10 cellular contexts compared by ENCODE assay signal in the genomic region with DNA sequence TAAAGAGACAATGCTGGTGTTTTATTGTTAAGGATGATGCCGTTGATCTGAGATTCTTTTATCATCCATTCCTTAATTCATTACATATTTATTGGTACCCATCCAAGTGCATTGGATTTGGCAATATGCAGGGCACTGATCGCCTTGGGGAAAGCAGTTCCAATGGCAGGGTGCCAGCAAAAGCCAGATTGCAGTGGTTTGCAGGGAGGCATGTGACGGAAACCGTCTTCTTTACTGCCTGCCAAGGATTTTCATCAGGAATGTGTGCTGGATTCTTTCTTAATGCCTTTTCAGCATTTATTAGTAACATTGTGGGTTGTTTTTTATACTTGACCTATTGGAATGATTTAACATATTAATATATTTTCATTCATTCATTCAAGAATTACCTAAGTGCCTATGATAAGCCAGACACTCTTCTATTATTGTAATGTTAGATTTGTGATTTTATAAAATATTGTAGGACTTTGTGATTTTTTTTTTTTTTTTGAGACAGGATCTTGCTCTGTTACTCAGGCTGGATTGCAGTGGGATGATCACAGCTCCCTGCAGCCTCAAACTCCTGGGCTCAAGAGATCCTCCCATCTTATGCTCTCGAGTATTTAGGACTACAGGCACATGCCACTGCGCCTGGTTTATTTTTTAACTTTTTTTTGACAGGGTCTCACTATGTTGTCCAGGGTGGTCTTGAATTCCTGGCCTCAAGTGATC.
DNase-seq lines count a peak whose midpoint lies in the region; ATAC-seq and TF ChIP-seq lines count a peak whose summit lies in the region.
"Had no signal": no experiment of that assay in that cellular context is flagged by ENCODE, and none has a peak within 500 bp of the region (broad histone marks: within the 10 kb centered on the region; RNA-seq: fewer than 3 reads in every experiment).

No MANE protein-coding gene starts in this region.

- BruUV-seq in Calu3 (replicated peaks; lab: Mats Ljungman, UMichigan): no TSS peak

- H3K4me3 Mint-ChIP-seq in Calu3 (ENCODE audit: low read depth, unreplicated experiment) (no peak overlapping the region), glutamatergic neuron (ENCODE audit: unreplicated experiment) (no peak overlapping the region)
- H3K4me3 Mint-ChIP-seq: stimulated activated memory B cell treated with anti-CD40 and anti-IgM and Interleukin-4, amounts not matched to agents 10 μg/mL and 1 μg/mL and 100 μg/mL, for 72 hours had no signal

- CTCF ChIA-PET in Calu3 (lab: Charles Lee): interaction anchor here (0.6 kb wide), 2 partner anchors 335 to 756 kb away, joined by 4 read pairs; no protein-coding TSS in a partner anchor

- peaks cover 17% of the 10 kb centered on the region for H3K4me1 Mint-ChIP-seq in Calu3 (ENCODE audit: low read depth, unreplicated experiment)
- no peaks in the 10 kb centered on the region for H3K4me1 Mint-ChIP-seq in glutamatergic neuron (ENCODE audit: low read depth, unreplicated experiment)
- H3K4me1 Mint-ChIP-seq: stimulated activated memory B cell treated with anti-CD40 and anti-IgM and Interleukin-4, amounts not matched to agents 10 μg/mL and 1 μg/mL and 100 μg/mL, for 72 hours had no signal

- no peak for TF ChIP-seq CTCF in Calu3 (IDR thresholded peaks at IDR 0.05; ENCODE audit: unreplicated experiment)
- no peak for TF ChIP-seq CTCF in epithelial cell of esophagus (IDR thresholded peaks at IDR 0.05; ENCODE audit: insufficient read depth, low read depth, low read length, missing control alignments)
- TF ChIP-seq CTCF in omental fat pad (IDR thresholded peaks at IDR 0.05): no peak
- no peak for TF ChIP-seq CTCF in coronary artery (IDR thresholded peaks at IDR 0.05)
- TF ChIP-seq CTCF in glutamatergic neuron (IDR thresholded peaks at IDR 0.05; ENCODE audit: partially characterized antibody, unreplicated experiment): no peak

- H3K4me3 ChIP-seq in epithelial cell of esophagus (ENCODE audit: low read length): no peak overlapping the region
- H3K4me3 ChIP-seq in coronary artery: no peak overlapping the region
- H3K4me3 ChIP-seq: GM12878 had no signal

- H3K27me3 Mint-ChIP-seq in Calu3 (ENCODE audit: unreplicated experiment): no peaks in the 10 kb centered on the region
- H3K27me3 Mint-ChIP-seq in glutamatergic neuron (ENCODE audit: unreplicated experiment): peaks cover 1% of the 10 kb centered on the region

- peaks cover 4% of the 10 kb centered on the region for H3K9me3 Mint-ChIP-seq in Calu3 (ENCODE audit: low read depth, unreplicated experiment)
- no peaks in the 10 kb centered on the region for H3K9me3 Mint-ChIP-seq in glutamatergic neuron (ENCODE audit: unreplicated experiment)
- H3K9me3 Mint-ChIP-seq: stimulated activated memory B cell treated with anti-CD40 and anti-IgM and Interleukin-4, amounts not matched to agents 10 μg/mL and 1 μg/mL and 100 μg/mL, for 72 hours had no signal

- intact Hi-C loops in Calu3 (cut with micrococcal nuclease; ENCODE audit: unreplicated experiment): no loop called here

- H3K27ac Mint-ChIP-seq in Calu3 (ENCODE audit: unreplicated experiment): peak overlapping the region; percentile 68
- H3K27ac Mint-ChIP-seq in glutamatergic neuron (ENCODE audit: unreplicated experiment): no peak overlapping the region
- H3K27ac Mint-ChIP-seq: stimulated activated memory B cell treated with anti-CD40 and anti-IgM and Interleukin-4, amounts not matched to agents 10 μg/mL and 1 μg/mL and 100 μg/mL, for 72 hours had no signal

- H3K27ac ChIP-seq in coronary artery: no peak overlapping the region

- peaks cover 5% of the 10 kb centered on the region for H3K36me3 Mint-ChIP-seq in Calu3 (ENCODE audit: insufficient read depth, unreplicated experiment)
- no peaks in the 10 kb centered on the region for H3K36me3 Mint-ChIP-seq in glutamatergic neuron (ENCODE audit: unreplicated experiment)
- H3K36me3 Mint-ChIP-seq: stimulated activated memory B cell treated with anti-CD40 and anti-IgM and Interleukin-4, amounts not matched to agents 10 μg/mL and 1 μg/mL and 100 μg/mL, for 72 hours had no signal

- DNase-seq in Calu3: peak; percentile 90
- peak; percentile 59 for DNase-seq in NCI-H345 (lab: John Stamatoyannopoulos, UW)
- peak; percentile 83 for DNase-seq in epithelial cell of esophagus (ENCODE audit: low read depth)
- DNase-seq in omental fat pad (ENCODE audit: low spot score): peak; percentile 65
- no peak for DNase-seq in iPS-NIHi7 (ENCODE audit: extremely low spot score)
- no peak for DNase-seq in stimulated activated naive CD8-positive, alpha-beta T cell treated with anti-CD3 and anti-CD28 coated beads, Interleukin-15, Interleukin-2, amounts not matched to agents 100 U/mL and 50 U/mL, for 24 hours
- no peak for DNase-seq in coronary artery (ENCODE audit: low spot score)
- DNase-seq in glutamatergic neuron: no peak

- peak; percentile 59 for ATAC-seq in omental fat pad (ENCODE audit: low FRiP score)
- no peak for ATAC-seq in stimulated activated naive CD8-positive, alpha-beta T cell treated with anti-CD3 and anti-CD28 coated beads, Interleukin-15, Interleukin-2, amounts not matched to agents 100 U/mL and 50 U/mL, for 24 hours
- ATAC-seq: GM12878; stimulated activated memory B cell treated with anti-CD40 and anti-IgM and Interleukin-4, amounts not matched to agents 10 μg/mL and 1 μg/mL and 100 μg/mL, for 72 hours had no signal

Comparison
In these comparisons a context has a peak if more than half of its experiments do, and no peak if none do; other contexts are left out.
1. DNase-seq: peak in Calu3 (single experiment), NCI-H345 (single experiment), epithelial cell of esophagus (single experiment) and omental fat pad (single experiment); none in iPS-NIHi7 (single experiment), stimulated activated naive CD8-positive, alpha-beta T cell treated with anti-CD3 and anti-CD28 coated beads, Interleukin-15, Interleukin-2, amounts not matched to agents 100 U/mL and 50 U/mL, for 24 hours (single experiment), coronary artery (single experiment) and glutamatergic neuron (single experiment).